26 cellular contexts compared by ENCODE assay signal in the genomic region with DNA sequence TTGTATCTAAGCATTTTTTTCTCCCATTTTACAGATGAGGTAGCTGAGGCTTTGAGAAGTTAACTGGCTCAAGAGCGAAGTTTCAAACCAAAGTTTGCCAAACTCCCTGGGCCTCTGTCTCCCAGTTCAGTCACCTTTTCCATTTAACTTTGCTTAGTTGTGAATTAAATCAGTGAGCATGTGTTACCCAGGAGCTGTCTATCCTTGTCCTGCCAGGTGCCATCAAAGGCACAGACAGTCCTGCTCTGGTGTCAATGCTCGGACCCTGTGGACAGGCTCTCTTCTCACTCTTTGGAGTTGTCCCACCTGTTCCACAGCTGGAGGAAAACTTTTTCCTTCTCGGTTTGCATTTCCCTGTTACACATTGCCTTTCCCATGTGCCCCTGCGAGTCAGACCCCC. TPM values are rescaled to one million over a fixed set of nuclear protein-coding genes. Genes with fewer than 3 reads are reported as not detected.
A peak's percentile ranks its signal among the peaks of the same experiment; 100 is the strongest.
DNase-seq lines count a peak whose midpoint lies in the region; ATAC-seq, FAIRE-seq and TF ChIP-seq lines count a peak whose summit lies in the region.
"Had no signal": no experiment of that assay in that cellular context is flagged by ENCODE, and none has a peak within 500 bp of the region (broad histone marks: within the 10 kb centered on the region; RNA-seq: fewer than 3 reads in every experiment).

No MANE protein-coding gene starts in this region.

- POLR2A ChIA-PET in activated CD4-positive, alpha-beta T cell treated with anti-CD3 and anti-CD28 coated beads for 36 hours (lab: Charles Lee): no interaction called here

- H3K27ac Mint-ChIP-seq in activated CD4-positive, alpha-beta T cell treated with anti-CD3 and anti-CD28 coated beads for 36 hours: peak overlapping the region; percentile 26
- H3K27ac Mint-ChIP-seq in activated T-helper 17 cell treated with anti-CD3 and anti-CD28 coated beads, Interleukin-2, amount 50 U/mL, for 72 hours: no peak overlapping the region
- peak overlapping the region; percentile 70 for H3K27ac Mint-ChIP-seq in stimulated activated memory B cell treated with anti-CD40 and anti-IgM and Interleukin-4, amounts not matched to agents 10 μg/mL and 1 μg/mL and 100 μg/mL, for 72 hours
- H3K27ac Mint-ChIP-seq: GM23338 had no signal

- no peaks in the 10 kb centered on the region for H3K36me3 ChIP-seq in tibial artery
- H3K36me3 ChIP-seq: BLaER1 treated with 17β-estradiol and CSF1 and Interleukin-3, amounts not matched to agents 10 nM and 100 nM; HAP-1 had no signal

- no peak for ATAC-seq in activated CD4-positive, alpha-beta T cell treated with anti-CD3 and anti-CD28 coated beads for 36 hours
- ATAC-seq in activated T-helper 17 cell treated with anti-CD3 and anti-CD28 coated beads, Interleukin-2, amount 50 U/mL, for 72 hours (replicated peaks): no peak
- no peak for ATAC-seq in stimulated activated memory B cell treated with anti-CD40 and anti-IgM and Interleukin-4, amounts not matched to agents 10 μg/mL and 1 μg/mL and 100 μg/mL, for 72 hours
- ATAC-seq: GM23338, Panc1, SK-N-SH treated with all-trans-retinoic acid at 6 μM for 48 hours had no signal

- H3K27me3 Mint-ChIP-seq in activated CD4-positive, alpha-beta T cell treated with anti-CD3 and anti-CD28 coated beads for 36 hours: peaks cover 12% of the 10 kb centered on the region
- peaks cover 5% of the 10 kb centered on the region for H3K27me3 Mint-ChIP-seq in activated T-helper 17 cell treated with anti-CD3 and anti-CD28 coated beads, Interleukin-2, amount 50 U/mL, for 72 hours
- H3K27me3 Mint-ChIP-seq in stimulated activated memory B cell treated with anti-CD40 and anti-IgM and Interleukin-4, amounts not matched to agents 10 μg/mL and 1 μg/mL and 100 μg/mL, for 72 hours: no peaks in the 10 kb centered on the region

- peak; percentile 13 for FAIRE-seq in GM12891 (lab: Jason Lieb, UNC)

- no peak overlapping the region for H3K27ac ChIP-seq in tibial artery
- H3K27ac ChIP-seq: BLaER1 treated with 17β-estradiol and CSF1 and Interleukin-3, amounts not matched to agents 10 nM and 100 nM had no signal

- no peaks in the 10 kb centered on the region for H3K9me3 ChIP-seq in tibial artery
- H3K9me3 ChIP-seq: BLaER1 treated with 17β-estradiol and CSF1 and Interleukin-3, amounts not matched to agents 10 nM and 100 nM; HAP-1 had no signal

- H3K27me3 ChIP-seq in tibial artery: no peaks in the 10 kb centered on the region

- no peaks in the 10 kb centered on the region for H3K36me3 Mint-ChIP-seq in activated CD4-positive, alpha-beta T cell treated with anti-CD3 and anti-CD28 coated beads for 36 hours (ENCODE audit: low read depth)
- H3K36me3 Mint-ChIP-seq in activated T-helper 17 cell treated with anti-CD3 and anti-CD28 coated beads, Interleukin-2, amount 50 U/mL, for 72 hours (ENCODE audit: low read depth): no peaks in the 10 kb centered on the region
- H3K36me3 Mint-ChIP-seq in stimulated activated memory B cell treated with anti-CD40 and anti-IgM and Interleukin-4, amounts not matched to agents 10 μg/mL and 1 μg/mL and 100 μg/mL, for 72 hours: no peaks in the 10 kb centered on the region
- H3K36me3 Mint-ChIP-seq: CD8-positive, alpha-beta memory T cell had no signal

- H3K4me1 Mint-ChIP-seq in activated CD4-positive, alpha-beta T cell treated with anti-CD3 and anti-CD28 coated beads for 36 hours: peaks cover 28% of the 10 kb centered on the region
- peaks cover 20% of the 10 kb centered on the region for H3K4me1 Mint-ChIP-seq in activated T-helper 17 cell treated with anti-CD3 and anti-CD28 coated beads, Interleukin-2, amount 50 U/mL, for 72 hours
- H3K4me1 Mint-ChIP-seq in stimulated activated memory B cell treated with anti-CD40 and anti-IgM and Interleukin-4, amounts not matched to agents 10 μg/mL and 1 μg/mL and 100 μg/mL, for 72 hours: peaks cover 43% of the 10 kb centered on the region

- H3K4me3 ChIP-seq in tibial artery: no peak overlapping the region
- H3K4me3 ChIP-seq: BLaER1 treated with 17β-estradiol and CSF1 and Interleukin-3, amounts not matched to agents 10 nM and 100 nM; GM23338; HAP-1 had no signal

- DNase-seq in activated CD4-positive, alpha-beta T cell treated with anti-CD3 and anti-CD28 coated beads for 36 hours: no peak
- DNase-seq in activated CD4-positive, alpha-beta T cell treated with anti-CD3 and anti-CD28 coated beads for 4 hours: no peak
- DNase-seq in GM12891 (ENCODE audit: insufficient read length, low spot score) (no peak), tibial artery (no peak), CD1c-positive myeloid dendritic cell (ENCODE audit: extremely low spot score) (no peak), NCI-H510A (lab: John Stamatoyannopoulos, UW) (no peak)
- DNase-seq: 8988T; Calu3; CD8-positive, alpha-beta memory T cell; DMS153; GF-D8; KBM-7; NCI-H1092; NCI-H1436 treated with DMSO at 0.1 percent for 48 hours; NCI-H2029; NCI-H226; NCI-H524; NCI-H774; SIG-M5 had no signal

- intact Hi-C loops in activated CD4-positive, alpha-beta T cell treated with anti-CD3 and anti-CD28 coated beads for 36 hours (cut with DNase I, micrococcal nuclease): no loop called here
- intact Hi-C loops in tibial artery (cut with DNase I; ENCODE audit: low total_unique reads): no loop called here

- H3K9me3 Mint-ChIP-seq in activated CD4-positive, alpha-beta T cell treated with anti-CD3 and anti-CD28 coated beads for 36 hours (ENCODE audit: low read depth): no peaks in the 10 kb centered on the region
- H3K9me3 Mint-ChIP-seq in activated T-helper 17 cell treated with anti-CD3 and anti-CD28 coated beads, Interleukin-2, amount 50 U/mL, for 72 hours: no peaks in the 10 kb centered on the region
- H3K9me3 Mint-ChIP-seq in stimulated activated memory B cell treated with anti-CD40 and anti-IgM and Interleukin-4, amounts not matched to agents 10 μg/mL and 1 μg/mL and 100 μg/mL, for 72 hours: no peaks in the 10 kb centered on the region
- H3K9me3 Mint-ChIP-seq: GM23338 had no signal

- peaks cover 0 to 13% (median 12%) of the 10 kb centered on the region in 4 donors for H3K4me1 ChIP-seq in tibial artery
- H3K4me1 ChIP-seq: BLaER1 treated with 17β-estradiol and CSF1 and Interleukin-3, amounts not matched to agents 10 nM and 100 nM; HAP-1 had no signal

- no peak overlapping the region for H3K4me3 Mint-ChIP-seq in activated CD4-positive, alpha-beta T cell treated with anti-CD3 and anti-CD28 coated beads for 36 hours
- peak overlapping the region; percentile 49 for H3K4me3 Mint-ChIP-seq in activated T-helper 17 cell treated with anti-CD3 and anti-CD28 coated beads, Interleukin-2, amount 50 U/mL, for 72 hours
- no peak overlapping the region for H3K4me3 Mint-ChIP-seq in stimulated activated memory B cell treated with anti-CD40 and anti-IgM and Interleukin-4, amounts not matched to agents 10 μg/mL and 1 μg/mL and 100 μg/mL, for 72 hours
- H3K4me3 Mint-ChIP-seq: GM23338 had no signal

- TF ChIP-seq POLR2A in GM12891 (IDR thresholded peaks at IDR 0.05; ENCODE audit: low read depth, low read length): no peak

- no peak for TF ChIP-seq CTCF in tibial artery (IDR thresholded peaks at IDR 0.05)

- CTCF ChIA-PET in activated CD4-positive, alpha-beta T cell treated with anti-CD3 and anti-CD28 coated beads for 36 hours (lab: Charles Lee): interaction anchor here (0.6 to 1.2 kb wide), 2 partner anchors 9 to 42 kb away, joined by 3 read pairs; partner anchors contain the start of gene EPHB1

TF ChIP-seq in GM12891, 5 proteins besides CTCF, POLR2A, EP300 and RAD21:
- TF ChIP-seq POLR2AphosphoS5 (IDR thresholded peaks at IDR 0.05; ENCODE audit: low read depth, low read length) (no peak), POU2F2 (IDR thresholded peaks at IDR 0.05; ENCODE audit: low read depth, low read length) (no peak), SPI1 (IDR thresholded peaks at IDR 0.05; ENCODE audit: low read depth, low read length) (no peak), TAF1 (IDR thresholded peaks at IDR 0.05; ENCODE audit: low read depth, low read length) (no peak), PAX5 (IDR thresholded peaks at IDR 0.05; ENCODE audit: insufficient read depth, low read length, severe bottlenecking) (no peak)

RNA-seq across cellular contexts. Expression of gene EPHB1, which starts 8.6 kb away (rescaled TPM):
- total RNA-seq in activated CD4-positive, alpha-beta T cell treated with anti-CD3 and anti-CD28 coated beads for 36 hours: under 1 TPM; 0.60 to 0.98 TPM
- 1.8 TPM for polyA plus RNA-seq in GM12891 (2012; ENCODE audit: low read depth, missing spikeins)
- total RNA-seq in activated T-helper 17 cell treated with anti-CD3 and anti-CD28 coated beads, Interleukin-2, amount 50 U/mL, for 72 hours: 1 to 10 TPM; 1.2 to 1.3 TPM
- total RNA-seq: CD8-positive, alpha-beta memory T cell had no signal
